1 cellular context compared by ENCODE assay signal in genomic region chr2:207895236-207895860, GRCh38.
TF ChIP-seq lines count a peak whose summit lies in the region.

No MANE protein-coding gene starts in this region.

TF ChIP-seq in GM23338, 12 proteins besides CTCF, POLR2A, EP300 and RAD21 (continued from another document):
- TF ChIP-seq ZNF462 (CRISPR knock-in tag; IDR thresholded peaks at IDR 0.05) (no peak), ETS1 (IDR thresholded peaks at IDR 0.05) (no peak), ZNF331 (CRISPR knock-in tag; IDR thresholded peaks at IDR 0.05; ENCODE audit: low read depth) (no peak), POLR2AphosphoS5 (IDR thresholded peaks at IDR 0.05; ENCODE audit: low read depth) (no peak), CREB1 (CRISPR knock-in tag; IDR thresholded peaks at IDR 0.05; ENCODE audit: low read depth) (no peak), EZH2phosphoT487 (IDR thresholded peaks at IDR 0.05; ENCODE audit: unreplicated experiment) (no peak), EZH2 (IDR thresholded peaks at IDR 0.05; ENCODE audit: low read depth, unreplicated experiment) (no peak), ZNF114 (CRISPR knock-in tag; IDR thresholded peaks at IDR 0.05) (no peak)
- TF ChIP-seq, protein P1, sequence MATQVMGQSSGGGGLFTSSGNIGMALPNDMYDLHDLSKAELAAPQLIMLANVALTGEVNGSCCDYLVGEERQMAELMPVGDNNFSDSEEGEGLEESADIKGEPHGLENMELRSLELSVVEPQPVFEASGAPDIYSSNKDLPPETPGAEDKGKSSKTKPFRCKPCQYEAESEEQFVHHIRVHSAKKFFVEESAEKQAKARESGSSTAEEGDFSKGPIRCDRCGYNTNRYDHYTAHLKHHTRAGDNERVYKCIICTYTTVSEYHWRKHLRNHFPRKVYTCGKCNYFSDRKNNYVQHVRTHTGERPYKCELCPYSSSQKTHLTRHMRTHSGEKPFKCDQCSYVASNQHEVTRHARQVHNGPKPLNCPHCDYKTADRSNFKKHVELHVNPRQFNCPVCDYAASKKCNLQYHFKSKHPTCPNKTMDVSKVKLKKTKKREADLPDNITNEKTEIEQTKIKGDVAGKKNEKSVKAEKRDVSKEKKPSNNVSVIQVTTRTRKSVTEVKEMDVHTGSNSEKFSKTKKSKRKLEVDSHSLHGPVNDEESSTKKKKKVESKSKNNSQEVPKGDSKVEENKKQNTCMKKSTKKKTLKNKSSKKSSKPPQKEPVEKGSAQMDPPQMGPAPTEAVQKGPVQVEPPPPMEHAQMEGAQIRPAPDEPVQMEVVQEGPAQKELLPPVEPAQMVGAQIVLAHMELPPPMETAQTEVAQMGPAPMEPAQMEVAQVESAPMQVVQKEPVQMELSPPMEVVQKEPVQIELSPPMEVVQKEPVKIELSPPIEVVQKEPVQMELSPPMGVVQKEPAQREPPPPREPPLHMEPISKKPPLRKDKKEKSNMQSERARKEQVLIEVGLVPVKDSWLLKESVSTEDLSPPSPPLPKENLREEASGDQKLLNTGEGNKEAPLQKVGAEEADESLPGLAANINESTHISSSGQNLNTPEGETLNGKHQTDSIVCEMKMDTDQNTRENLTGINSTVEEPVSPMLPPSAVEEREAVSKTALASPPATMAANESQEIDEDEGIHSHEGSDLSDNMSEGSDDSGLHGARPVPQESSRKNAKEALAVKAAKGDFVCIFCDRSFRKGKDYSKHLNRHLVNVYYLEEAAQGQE (IDR thresholded peaks at IDR 0.05; ENCODE audit: unreplicated experiment) = no peak
